ENCODE assay signal across 11 cellular contexts in the genomic region with DNA sequence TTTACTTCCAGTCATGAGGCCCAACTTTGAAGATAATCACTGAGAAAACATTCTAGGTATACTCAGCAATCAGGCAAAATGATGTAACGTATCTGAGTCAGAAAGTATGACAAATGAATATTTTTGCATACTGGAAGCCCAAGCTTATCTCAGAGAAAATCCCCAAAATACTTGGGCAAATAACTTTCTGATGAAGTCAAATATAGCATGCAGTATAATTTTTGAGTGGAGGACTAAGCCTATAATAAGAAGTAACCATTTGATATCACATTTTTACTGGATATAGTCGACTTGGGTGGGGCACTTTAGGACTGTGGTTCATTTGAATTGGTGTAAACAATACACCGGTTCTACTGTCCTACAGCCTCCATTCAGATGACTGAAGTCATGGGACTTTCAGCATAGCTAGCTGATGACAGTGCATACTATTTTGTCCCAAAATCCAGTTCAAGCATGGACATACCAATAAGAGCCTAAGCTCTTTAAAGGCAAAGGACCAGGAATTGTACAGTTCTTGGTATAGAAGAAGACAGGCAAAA. TPM values are rescaled to one million over a fixed set of nuclear protein-coding genes. Genes with fewer than 3 reads are reported as not detected.
DNase-seq lines count a peak whose midpoint lies in the region; ATAC-seq and TF ChIP-seq lines count a peak whose summit lies in the region.
"Had no signal": no experiment of that assay in that cellular context is flagged by ENCODE, and none has a peak within 500 bp of the region (broad histone marks: within the 10 kb centered on the region; RNA-seq: fewer than 3 reads in every experiment).

No MANE protein-coding gene starts in this region.

- ATAC-seq in HG02884 (IDR thresholded peaks at IDR 0.05; ENCODE audit: unreplicated experiment) (no peak), HG02852 (IDR thresholded peaks at IDR 0.05; ENCODE audit: unreplicated experiment) (no peak), HG02870 (IDR thresholded peaks at IDR 0.05; ENCODE audit: unreplicated experiment) (no peak)
- ATAC-seq: left colon, Right ventricle myocardium inferior had no signal

- POLR2A ChIA-PET in AG04450 (lab: Yijun Ruan, JAX) = interaction anchor here (0.7 to 1.2 kb wide), 5 partner anchors 10 to 222 kb away, joined by 3 read pairs; no protein-coding TSS in a partner anchor
- POLR2A ChIA-PET in HEK293T (lab: Yijun Ruan, JAX) = interaction anchor here (0.8 to 3.3 kb wide), 4 partner anchors 9 to 149 kb away, joined by 3 to 22 read pairs (median 4); no protein-coding TSS in a partner anchor

- CTCF ChIA-PET in AG04450 (lab: Charles Lee) (interaction anchor here (0.6 to 4.2 kb wide), 3 partner anchors 121 to 431 kb away, joined by 3 to 38 read pairs (median 14); no protein-coding TSS in a partner anchor), HEK293T (lab: Yijun Ruan, JAX) (interaction anchor here (1.2 kb wide), 1 partner anchor 18 kb away, joined by 3 read pairs; no protein-coding TSS in a partner anchor)

- peaks cover 30% of the 10 kb centered on the region for H3K4me1 ChIP-seq in adipocyte (ENCODE audit: control insufficient read depth, insufficient read depth, low read length)

- DNase-seq in AG04450 (ENCODE audit: low read depth, low spot score) (peak; percentile 49), HS-27A (ENCODE audit: low read depth) (peak; percentile 95), adipocyte (ENCODE audit: low read depth) (peak; percentile 86), inferior parietal cortex (ENCODE audit: extremely low spot score) (peak; percentile 32), HEK293T (ENCODE audit: extremely low spot score) (no peak)
- DNase-seq: DMS153, left colon had no signal

- no peaks in the 10 kb centered on the region for H3K27me3 ChIP-seq in AG04450 (ENCODE audit: control insufficient read depth, insufficient read depth, low read length)
- H3K27me3 ChIP-seq in adipocyte (replicated peaks; ENCODE audit: control insufficient read depth, insufficient read depth, low read length) = no peaks in the 10 kb centered on the region

- TF ChIP-seq CTCF in AG04450 (IDR thresholded peaks at IDR 0.05; ENCODE audit: low read depth, low read length) = no peak

- H3K4me3 ChIP-seq in AG04450 (ENCODE audit: low read depth, low read length) (peak overlapping the region; percentile 11; the same call in 1 of the 2 replicates), adipocyte (ENCODE audit: low read length) (peak overlapping the region; percentile 65)

- peak overlapping the region; percentile 12 for H3K9ac ChIP-seq in adipocyte (ENCODE audit: low read length)

- H3K36me3 ChIP-seq in adipocyte (ENCODE audit: control insufficient read depth, insufficient read depth, low read length, severe bottlenecking) = peaks cover 10% of the 10 kb centered on the region

- H3K27ac ChIP-seq in AG04450 (ENCODE audit: low read depth, low read length) = peak overlapping the region; percentile 73

- H3K9me3 ChIP-seq in AG04450 (ENCODE audit: control insufficient read depth, insufficient read depth, low read length) = peaks cover 6% of the 10 kb centered on the region; the same call in 1 of the 2 replicates
- H3K9me3 ChIP-seq in adipocyte (ENCODE audit: control insufficient read depth, low read length) = no peaks in the 10 kb centered on the region

TF ChIP-seq in HEK293T, 16 proteins besides CTCF, POLR2A, EP300 and RAD21:
- TF ChIP-seq ZNF384 (IDR thresholded peaks at IDR 0.05) (no peak), L3MBTL2 (conservative IDR thresholded peaks at IDR 0.05) (no peak), CTBP1 (IDR thresholded peaks at IDR 0.05; ENCODE audit: borderline replicate concordance) (no peak), SUZ12 (IDR thresholded peaks at IDR 0.05) (no peak), FOXM1 (IDR thresholded peaks at IDR 0.05; ENCODE audit: borderline replicate concordance) (no peak), ARNT (IDR thresholded peaks at IDR 0.05) (no peak), ELF4 (IDR thresholded peaks at IDR 0.05) (no peak), FOXA1 (IDR thresholded peaks at IDR 0.05) (no peak), TARDBP (IDR thresholded peaks at IDR 0.05) (no peak), NFRKB (IDR thresholded peaks at IDR 0.05) (no peak), BHLHE40 (IDR thresholded peaks at IDR 0.05; ENCODE audit: borderline replicate concordance) (no peak), FOXK2 (IDR thresholded peaks at IDR 0.05) (no peak), SP1 (IDR thresholded peaks at IDR 0.05) (no peak)
- TF ChIP-seq, protein P1, sequence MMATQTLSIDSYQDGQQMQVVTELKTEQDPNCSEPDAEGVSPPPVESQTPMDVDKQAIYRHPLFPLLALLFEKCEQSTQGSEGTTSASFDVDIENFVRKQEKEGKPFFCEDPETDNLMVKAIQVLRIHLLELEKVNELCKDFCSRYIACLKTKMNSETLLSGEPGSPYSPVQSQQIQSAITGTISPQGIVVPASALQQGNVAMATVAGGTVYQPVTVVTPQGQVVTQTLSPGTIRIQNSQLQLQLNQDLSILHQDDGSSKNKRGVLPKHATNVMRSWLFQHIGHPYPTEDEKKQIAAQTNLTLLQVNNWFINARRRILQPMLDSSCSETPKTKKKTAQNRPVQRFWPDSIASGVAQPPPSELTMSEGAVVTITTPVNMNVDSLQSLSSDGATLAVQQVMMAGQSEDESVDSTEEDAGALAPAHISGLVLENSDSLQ (IDR thresholded peaks at IDR 0.05) = no peak

RNA-seq across cellular contexts. Expression of a gene that starts 2.3 kb away (rescaled TPM):
- polyA plus RNA-seq in AG04450 (2011; rRNA removed) = 33.7 and 41.8 TPM in 2 replicates
- polyA minus RNA-seq in AG04450 (2011; rRNA and poly(A)+ RNA removed) = 12.3 and 14.6 TPM in 2 replicates
